In genomic region chr1:75134939-75135828, GRCh38 we compare ENCODE assay signal across 8 cellular contexts. TPM values are rescaled to one million over a fixed set of nuclear protein-coding genes. Genes with fewer than 3 reads are reported as not detected.
DNase-seq lines count a peak whose midpoint lies in the region; ATAC-seq and TF ChIP-seq lines count a peak whose summit lies in the region.

No MANE protein-coding gene starts in this region.

- H3K9me3 ChIP-seq in left lung (no peaks in the 10 kb centered on the region), upper lobe of right lung (no peaks in the 10 kb centered on the region)

- ATAC-seq in Right ventricle myocardium inferior: no peak
- ATAC-seq in activated T-helper 17 cell treated with anti-CD3 and anti-CD28 coated beads, Interleukin-2, amount 50 U/mL, for 72 hours (replicated peaks): no peak
- ATAC-seq in left lung: peak; percentile 51
- ATAC-seq in upper lobe of right lung: peak; percentile 24

- H3K4me1 Mint-ChIP-seq in activated T-helper 17 cell treated with anti-CD3 and anti-CD28 coated beads, Interleukin-2, amount 50 U/mL, for 72 hours: no peaks in the 10 kb centered on the region

- H3K27ac Mint-ChIP-seq in activated T-helper 17 cell treated with anti-CD3 and anti-CD28 coated beads, Interleukin-2, amount 50 U/mL, for 72 hours: no peak overlapping the region

- H3K4me3 ChIP-seq in left lung: peak overlapping the region in 1 of 2 donors; percentile 23
- peak overlapping the region; percentile 25 for H3K4me3 ChIP-seq in upper lobe of right lung

- intact Hi-C loops in Right ventricle myocardium inferior (cut with DNase I) (no loop called here), cardiac septum (cut with DNase I) (no loop called here), left lung (cut with DNase I) (no loop called here), upper lobe of right lung (cut with DNase I) (no loop called here)

- peaks cover 97 to 100% of the 10 kb centered on the region in 2 donors for H3K27me3 ChIP-seq in left lung
- H3K27me3 ChIP-seq in upper lobe of right lung: peaks cover 97% of the 10 kb centered on the region

- H3K9me3 Mint-ChIP-seq in activated T-helper 17 cell treated with anti-CD3 and anti-CD28 coated beads, Interleukin-2, amount 50 U/mL, for 72 hours: peaks cover 8% of the 10 kb centered on the region

- H3K27ac ChIP-seq in left lung (no peak overlapping the region), upper lobe of right lung (no peak overlapping the region), substantia nigra (ENCODE audit: low read depth, low read length, poor library complexity, severe bottlenecking) (no peak overlapping the region)

- peaks cover 65% of the 10 kb centered on the region for H3K27me3 Mint-ChIP-seq in activated T-helper 17 cell treated with anti-CD3 and anti-CD28 coated beads, Interleukin-2, amount 50 U/mL, for 72 hours

- H3K36me3 ChIP-seq in left lung (no peaks in the 10 kb centered on the region), upper lobe of right lung (no peaks in the 10 kb centered on the region)

- H3K36me3 Mint-ChIP-seq in activated T-helper 17 cell treated with anti-CD3 and anti-CD28 coated beads, Interleukin-2, amount 50 U/mL, for 72 hours (ENCODE audit: low read depth): no peaks in the 10 kb centered on the region

- H3K4me3 Mint-ChIP-seq in activated T-helper 17 cell treated with anti-CD3 and anti-CD28 coated beads, Interleukin-2, amount 50 U/mL, for 72 hours: peak overlapping the region; percentile 53

- H3K4me1 ChIP-seq in left lung: peaks cover 9 to 19% of the 10 kb centered on the region in 2 donors
- H3K4me1 ChIP-seq in upper lobe of right lung: peaks cover 12% of the 10 kb centered on the region

- peak; percentile 37 for DNase-seq in Right ventricle myocardium inferior (ENCODE audit: missing footprints)
- DNase-seq in cardiac septum (ENCODE audit: low spot score): no peak
- peak in 1 of 2 donors; percentile 72 for DNase-seq in left lung
- DNase-seq in upper lobe of right lung: no peak
- no peak for DNase-seq in NCI-H2107 (lab: John Stamatoyannopoulos, UW)
- DNase-seq in substantia nigra (lab: John Stamatoyannopoulos, UW): no peak
- no peak for DNase-seq in UCSD-AML1 (lab: John Stamatoyannopoulos, UW; ENCODE audit: unreplicated experiment)

- TF ChIP-seq CTCF in left lung (IDR thresholded peaks at IDR 0.05) (no peak), upper lobe of right lung (IDR thresholded peaks at IDR 0.05) (no peak)

RNA-seq across cellular contexts. Expression of gene LHX8, which starts 1.0 kb away (rescaled TPM):
- total RNA-seq in Right ventricle myocardium inferior (not detected), cardiac septum (not detected), left lung (not detected), upper lobe of right lung (not detected)
- not detected for total RNA-seq in activated T-helper 17 cell treated with anti-CD3 and anti-CD28 coated beads, Interleukin-2, amount 50 U/mL, for 72 hours

Comparison
In these comparisons a context has a peak if more than half of its experiments do, and no peak if none do; other contexts are left out.
1. ATAC-seq: peak in left lung (single experiment) and upper lobe of right lung (single experiment); none in Right ventricle myocardium inferior (single experiment) and activated T-helper 17 cell treated with anti-CD3 and anti-CD28 coated beads, Interleukin-2, amount 50 U/mL, for 72 hours (single experiment).